8 cellular contexts compared by ENCODE assay signal in genomic region chr6:25137497-25137896, GRCh38.
DNase-seq lines count a peak whose midpoint lies in the region; ATAC-seq and TF ChIP-seq lines count a peak whose summit lies in the region.

No MANE protein-coding gene starts in this region.

- peaks cover 0 to 40% (median 0%) of the 10 kb centered on the region in 9 donors for H3K36me3 ChIP-seq in heart right ventricle
- H3K36me3 ChIP-seq in right lobe of liver: no peaks in the 10 kb centered on the region
- no peaks in the 10 kb centered on the region for H3K36me3 ChIP-seq in vagina
- H3K36me3 ChIP-seq in HAP-1 (replicated peaks): no peaks in the 10 kb centered on the region

- H3K4me3 ChIP-seq in heart right ventricle: peak overlapping the region; percentile 31 to 57 (median 49)
- H3K4me3 ChIP-seq in right lobe of liver: peak overlapping the region; percentile 8 to 49 (median 47)
- H3K4me3 ChIP-seq in vagina: peak overlapping the region; percentile 41 to 52
- no peak overlapping the region for H3K4me3 ChIP-seq in HAP-1

- ATAC-seq in heart right ventricle (peak in 5 of 8 donors; percentile 18 to 39 (median 25)), Right ventricle myocardium inferior (no peak), right lobe of liver (peak in 3 of 4 donors; percentile 5 to 18 (median 11)), GM19467 (IDR thresholded peaks at IDR 0.05; ENCODE audit: unreplicated experiment) (no peak), HG03432 (IDR thresholded peaks at IDR 0.05; ENCODE audit: unreplicated experiment) (no peak)

- in situ Hi-C loops in HAP-1 (cut with MboI; ENCODE audit: low sequenced_read_pairs): no loop called here

- TF ChIP-seq CTCF in heart right ventricle (IDR thresholded peaks at IDR 0.05): no peak
- TF ChIP-seq CTCF in right lobe of liver (IDR thresholded peaks at IDR 0.05): no peak
- TF ChIP-seq CTCF in vagina (IDR thresholded peaks at IDR 0.05): no peak

- H3K27me3 ChIP-seq in heart right ventricle (no peaks in the 10 kb centered on the region), right lobe of liver (no peaks in the 10 kb centered on the region), vagina (no peaks in the 10 kb centered on the region), HAP-1 (ENCODE audit: low read depth) (no peaks in the 10 kb centered on the region)

- intact Hi-C loops in heart right ventricle (cut with DNase I): loop anchor here in 6 of 10 donors (5.0 to 10.0 kb wide), 4 partner anchors 40 to 57 kb away; no protein-coding TSS in a partner anchor
- intact Hi-C loops in Right ventricle myocardium inferior (cut with DNase I): loop anchor here (5.0 kb wide), 3 partner anchors 40 to 55 kb away; no protein-coding TSS in a partner anchor
- intact Hi-C loops in right lobe of liver (cut with DNase I): no loop called here
- intact Hi-C loops in vagina (cut with DNase I): loop anchor here (10.0 kb wide), 1 partner anchor 47 kb away; no protein-coding TSS in a partner anchor

- WGBS in heart right ventricle, 2 donors: 48 to 66% methylated on average over 6 of the region's 6 CpGs
- WGBS in adipose tissue, 3 donors: 8 to 53% (median 11%) methylated on average over 6 of the region's 6 CpGs
- WGBS in right lobe of liver (ENCODE audit: insufficient coverage, low coverage, low lambda C conversion rate, missing lambda C conversion rate): 29% methylated on average over 6 of the region's 6 CpGs

- DNase-seq in heart right ventricle: no peak
- no peak for DNase-seq in Right ventricle myocardium inferior (ENCODE audit: missing footprints)
- no peak for DNase-seq in right lobe of liver
- no peak for DNase-seq in vagina (ENCODE audit: extremely low spot score in 2 of 2)
- no peak for DNase-seq in HAP-1 (ENCODE audit: low spot score in 2 of 2)

- H3K4me1 ChIP-seq in heart right ventricle (peaks cover 0 to 44% (median 27%) of the 10 kb centered on the region in 9 donors), right lobe of liver (peaks cover 0 to 7% (median 2%) of the 10 kb centered on the region in 4 donors), vagina (peaks cover 19% of the 10 kb centered on the region), HAP-1 (no peaks in the 10 kb centered on the region)

- TF ChIP-seq POLR2A in right lobe of liver (IDR thresholded peaks at IDR 0.05) (no peak), vagina (IDR thresholded peaks at IDR 0.05) (no peak)

- peaks cover 0 to 26% (median 0%) of the 10 kb centered on the region in 11 donors for H3K9me3 ChIP-seq in heart right ventricle
- no peaks in the 10 kb centered on the region for H3K9me3 ChIP-seq in right lobe of liver
- no peaks in the 10 kb centered on the region for H3K9me3 ChIP-seq in vagina
- peaks cover 3% of the 10 kb centered on the region; the same call in 1 of the 2 replicates for H3K9me3 ChIP-seq in HAP-1

- H3K27ac ChIP-seq in heart right ventricle: peak overlapping the region; percentile 73 to 93 (median 88)
- peak overlapping the region; percentile 76 for H3K27ac ChIP-seq in adipose tissue (ENCODE audit: low read depth, low read length)
- H3K27ac ChIP-seq in right lobe of liver: peak overlapping the region; percentile 78 to 90 (median 83)
- H3K27ac ChIP-seq in vagina: peak overlapping the region; percentile 91

Comparison
In these comparisons a context has a peak if more than half of its experiments do, and no peak if none do; other contexts are left out.
1. ATAC-seq: peak in heart right ventricle (5 of 8) and right lobe of liver (3 of 4); none in Right ventricle myocardium inferior (single experiment), GM19467 (single experiment) and HG03432 (single experiment).
2. intact Hi-C loops: an anchor here in heart right ventricle (5.0 to 10.0 kb wide), Right ventricle myocardium inferior (5.0 kb wide) and vagina (10.0 kb wide); none called in right lobe of liver.
3. Peak in every context shown above with its lines, with median percentiles within 50 percentile points of each other: H3K27ac ChIP-seq.